29 cellular contexts compared by ENCODE assay signal in genomic region chr21:46655230-46655629, GRCh38. TPM values are rescaled to one million over a fixed set of nuclear protein-coding genes. Genes with fewer than 3 reads are reported as not detected.
"Had no signal": no experiment of that assay in that cellular context is flagged by ENCODE, and none has a peak within 500 bp of the region (broad histone marks: within the 10 kb centered on the region; RNA-seq: fewer than 3 reads in every experiment).

No MANE protein-coding gene starts in this region.

- H3K27me3 Mint-ChIP-seq: naive thymus-derived CD8-positive, alpha-beta T cell; stimulated activated memory B cell treated with anti-CD40 and anti-IgM and Interleukin-4, amounts not matched to agents 10 μg/mL and 1 μg/mL and 100 μg/mL, for 72 hours; stimulated activated naive CD8-positive, alpha-beta T cell treated with anti-CD3 and anti-CD28 coated beads, Interleukin-15, amount 100 ng/mL, for 72 hours; type B pancreatic cell had no signal

- ATAC-seq: left colon; left lung; lower lobe of right lung; naive thymus-derived CD8-positive, alpha-beta T cell; right lobe of liver; stimulated activated memory B cell treated with anti-CD40 and anti-IgM and Interleukin-4, amounts not matched to agents 10 μg/mL and 1 μg/mL and 100 μg/mL, for 72 hours; stimulated activated naive CD8-positive, alpha-beta T cell treated with anti-CD3 and anti-CD28 coated beads, Interleukin-15, amount 100 ng/mL, for 72 hours had no signal

- FAIRE-seq: kidney had no signal

- H3K4me1 Mint-ChIP-seq: neural crest cell; stimulated activated memory B cell treated with anti-CD40 and anti-IgM and Interleukin-4, amounts not matched to agents 10 μg/mL and 1 μg/mL and 100 μg/mL, for 72 hours had no signal

- DNase-seq: hypothalamus; immature natural killer cell; kidney; left colon; left lung; lower lobe of right lung; mammary epithelial cell; mesenchymal stem cell; naive thymus-derived CD8-positive, alpha-beta T cell; nucleus accumbens; right lobe of liver; stimulated activated CD4-positive, alpha-beta T cell treated with anti-CD3 and anti-CD28 coated beads, Interleukin-1b, Interleukin-23, amount 100 ng/mL, for 48 hours; stimulated activated CD4-positive, alpha-beta T cell treated with anti-CD3 and anti-CD28 coated beads, Interleukin-2, amount 100 ng/mL, for 48 hours; stimulated activated CD4-positive, alpha-beta T cell treated with anti-CD3 and anti-CD28 coated beads, Interleukin-4, amount 100 ng/mL, for 4 hours; stimulated activated CD8-positive, alpha-beta memory T cell treated with anti-CD3 and anti-CD28 coated beads, Interleukin-4, amount 100 ng/mL, for 48 hours; stimulated activated naive CD4-positive, alpha-beta T cell treated with Interleukin-2 at 50 U/mL for 16 hours; stimulated activated naive CD8-positive, alpha-beta T cell treated with anti-CD3 and anti-CD28 coated beads, Interleukin-15, amount 100 ng/mL, for 72 hours; substantia nigra had no signal

- H3K4me3 ChIP-seq: left lung, lower lobe of right lung, right atrium auricular region, right lobe of liver, smooth muscle cell, tibial nerve, vagina had no signal

- H3K27me3 ChIP-seq: left lung, right atrium auricular region, right lobe of liver, tibial nerve, vagina had no signal

- H3K9me3 ChIP-seq: vagina had no signal

- H3K27ac ChIP-seq: left lung, lower lobe of right lung, parathyroid adenoma, right atrium auricular region, right lobe of liver, tibial nerve, vagina had no signal

- H3K27ac Mint-ChIP-seq: nephron; stimulated activated memory B cell treated with anti-CD40 and anti-IgM and Interleukin-4, amounts not matched to agents 10 μg/mL and 1 μg/mL and 100 μg/mL, for 72 hours; stimulated activated naive CD8-positive, alpha-beta T cell treated with anti-CD3 and anti-CD28 coated beads, Interleukin-15, amount 100 ng/mL, for 72 hours; type B pancreatic cell had no signal

- H3K4me3 Mint-ChIP-seq: immature natural killer cell; naive thymus-derived CD8-positive, alpha-beta T cell; nephron; neural crest cell; stimulated activated memory B cell treated with anti-CD40 and anti-IgM and Interleukin-4, amounts not matched to agents 10 μg/mL and 1 μg/mL and 100 μg/mL, for 72 hours; stimulated activated naive CD8-positive, alpha-beta T cell treated with anti-CD3 and anti-CD28 coated beads, Interleukin-15, amount 100 ng/mL, for 72 hours; type B pancreatic cell had no signal

- H3K4me1 ChIP-seq: left lung, lower lobe of right lung, parathyroid adenoma, right lobe of liver, vagina had no signal

RNA-seq across cellular contexts. Expression of gene S100B, which starts 50.3 kb away (rescaled TPM):
- total RNA-seq: pulmonary artery endothelial cell, renal cortical epithelial cell, smooth muscle cell had no signal
- polyA plus RNA-seq: smooth muscle cell had no signal
